11 cellular contexts compared by ENCODE assay signal in the genomic region with DNA sequence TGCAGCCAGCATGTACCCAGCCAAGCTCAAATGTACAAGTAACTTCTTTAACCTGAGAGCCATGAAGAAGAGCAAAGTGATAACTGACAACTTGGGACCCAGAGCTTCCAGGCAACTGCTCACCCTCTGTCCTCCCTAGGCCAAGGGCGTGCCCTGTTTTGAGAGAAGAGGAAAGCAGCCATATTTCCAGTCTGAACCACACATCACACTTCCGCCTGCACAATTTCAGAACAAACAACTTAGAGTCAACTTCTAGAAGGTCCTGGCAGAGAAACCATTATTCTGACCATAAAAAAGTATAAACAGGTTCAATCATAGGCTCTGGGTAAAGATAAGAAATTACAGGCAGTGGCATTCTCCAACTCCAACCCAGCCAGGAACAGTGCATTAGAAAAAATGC. TPM values are rescaled to one million over a fixed set of nuclear protein-coding genes. Genes with fewer than 3 reads are reported as not detected.
DNase-seq lines count a peak whose midpoint lies in the region; ATAC-seq and TF ChIP-seq lines count a peak whose summit lies in the region.
"Had no signal": no experiment of that assay in that cellular context is flagged by ENCODE, and none has a peak within 500 bp of the region (broad histone marks: within the 10 kb centered on the region; RNA-seq: fewer than 3 reads in every experiment).

No MANE protein-coding gene starts in this region.

- H3K9me3 Mint-ChIP-seq in CD4-positive, alpha-beta T cell: no peaks in the 10 kb centered on the region
- H3K9me3 Mint-ChIP-seq: activated T-helper 1 cell treated with anti-CD3 and anti-CD28 coated beads, Interleukin-12 subunit alpha, Interleukin-12 subunit beta, Interleukin-2, Interleukin-4 antibody, amounts not matched to agents 30 ng/mL and 10 ng/mL and 1 ng/mL, durations not matched to agents 14 hours and 24 hours and 36 hours; memory B cell had no signal

- H3K36me3 ChIP-seq in psoas muscle (ENCODE audit: insufficient read depth in 1 of 2, low read depth in 1 of 2): peaks cover 0 to 21% of the 10 kb centered on the region in 2 donors

- peaks cover 6% of the 10 kb centered on the region for H3K27me3 Mint-ChIP-seq in CD4-positive, alpha-beta T cell

- no peak overlapping the region for H3K4me3 Mint-ChIP-seq in CD4-positive, alpha-beta T cell
- H3K4me3 Mint-ChIP-seq: activated T-helper 1 cell treated with anti-CD3 and anti-CD28 coated beads, Interleukin-12 subunit alpha, Interleukin-12 subunit beta, Interleukin-2, Interleukin-4 antibody, amounts not matched to agents 30 ng/mL and 10 ng/mL and 1 ng/mL, durations not matched to agents 14 hours and 24 hours and 36 hours; memory B cell had no signal

- CTCF ChIA-PET in CD4-positive, alpha-beta T cell (lab: Charles Lee): no interaction called here

- peaks cover 13% of the 10 kb centered on the region for H3K4me1 Mint-ChIP-seq in CD4-positive, alpha-beta T cell (ENCODE audit: low read depth)

- no peaks in the 10 kb centered on the region for H3K9me3 ChIP-seq in CD4-positive, alpha-beta T cell (ENCODE audit: control insufficient read depth, low read length)
- H3K9me3 ChIP-seq in psoas muscle: no peaks in the 10 kb centered on the region

- H3K36me3 Mint-ChIP-seq in CD4-positive, alpha-beta T cell (ENCODE audit: low read depth): no peaks in the 10 kb centered on the region

- peak overlapping the region; percentile 43 for H3K27ac Mint-ChIP-seq in CD4-positive, alpha-beta T cell
- H3K27ac Mint-ChIP-seq: activated T-helper 1 cell treated with anti-CD3 and anti-CD28 coated beads, Interleukin-12 subunit alpha, Interleukin-12 subunit beta, Interleukin-2, Interleukin-4 antibody, amounts not matched to agents 30 ng/mL and 10 ng/mL and 1 ng/mL, durations not matched to agents 14 hours and 24 hours and 36 hours; memory B cell had no signal

- 54 to 82% (median 67%) methylated on average over 2 of the region's 2 CpGs for WGBS in adipose tissue, 3 donors
- WGBS in psoas muscle, 3 donors: 71 to 88% (median 81%) methylated on average over 2 of the region's 2 CpGs

- no peaks in the 10 kb centered on the region for H3K27me3 ChIP-seq in CD4-positive, alpha-beta T cell (ENCODE audit: control insufficient read depth, insufficient read depth, low read length)
- no peaks in the 10 kb centered on the region for H3K27me3 ChIP-seq in psoas muscle (ENCODE audit: insufficient read depth in 3 of 3, low read length in 2 of 3)

- POLR2A ChIA-PET in CD4-positive, alpha-beta T cell (lab: Charles Lee): no interaction called here

- no peak for ATAC-seq in CD4-positive, alpha-beta T cell (ENCODE audit: poor library complexity)
- ATAC-seq in left cardiac atrium: peak; percentile 9 to 27
- peak in 1 of 4 donors; percentile 17 for ATAC-seq in psoas muscle

- intact Hi-C loops in CD4-positive, alpha-beta T cell (cut with DNase I, micrococcal nuclease): no loop called here
- intact Hi-C loops in left cardiac atrium (cut with DNase I): loop anchor here in 1 of 2 donors (10.0 kb wide), 1 partner anchor 48 kb away; the partner anchor contains the start of gene ITGB5
- intact Hi-C loops in psoas muscle (cut with DNase I): loop anchor here in 1 of 2 donors (5.0 kb wide), 1 partner anchor 50 kb away; the partner anchor contains the start of gene ITGB5

- peak in 1 of 10 experiments; percentile 3 for DNase-seq in CD4-positive, alpha-beta T cell
- DNase-seq in left cardiac atrium (no peak), psoas muscle (no peak), RPMI8226 (no peak), GM19240 (ENCODE audit: insufficient read length, low spot score) (no peak), NCI-H128 (lab: John Stamatoyannopoulos, UW; ENCODE audit: unreplicated experiment) (no peak), HUDEP-2 (lab: John Stamatoyannopoulos, UW; ENCODE audit: unreplicated experiment in 76 of 76) (no peak)
- DNase-seq: Karpas-422 had no signal

- H3K4me1 ChIP-seq in psoas muscle: peaks cover 41% of the 10 kb centered on the region

- H3K27ac ChIP-seq in CD4-positive, alpha-beta T cell (ENCODE audit: low read depth, low read length): no peak overlapping the region
- peak overlapping the region; percentile 68 for H3K27ac ChIP-seq in adipose tissue (ENCODE audit: low read depth, low read length)
- H3K27ac ChIP-seq in psoas muscle: peak overlapping the region; percentile 91

- no peak overlapping the region for H3K4me3 ChIP-seq in psoas muscle

- no peak for TF ChIP-seq CTCF in CD4-positive, alpha-beta T cell (IDR thresholded peaks at IDR 0.05)
- TF ChIP-seq CTCF in psoas muscle (IDR thresholded peaks at IDR 0.05): no peak

RNA-seq across cellular contexts. Expression of gene ITGB5, which starts 50.1 kb away (rescaled TPM):
- under 1 TPM; 0.47 to 0.85 TPM for total RNA-seq in CD4-positive, alpha-beta T cell
- polyA plus RNA-seq in adipose tissue: 10 to 100 TPM; 17.1 to 83.8 (median 50.0) TPM
- total RNA-seq in left cardiac atrium: 100 to 1,000 TPM in 1 of 2 donors, 10 to 100 TPM in 1; 86.1 to 119 TPM
- total RNA-seq in psoas muscle: 10 to 100 TPM; 37.5 to 61.5 (median 54.8) TPM
- 10 to 100 TPM; 19.3 to 28.2 (median 19.8) TPM for polyA plus RNA-seq in psoas muscle

Comparison
In these comparisons a context has a peak if more than half of its experiments do, and no peak if none do; other contexts are left out.
1. RNA of gene ITGB5, which starts 50.1 kb away (total RNA-seq): 86.1 to 119 TPM in left cardiac atrium and 37.5 to 61.5 TPM in psoas muscle; 0.47 to 0.85 TPM in CD4-positive, alpha-beta T cell; every median in the first group is over 10 times any median in the second.